In the genomic region with DNA sequence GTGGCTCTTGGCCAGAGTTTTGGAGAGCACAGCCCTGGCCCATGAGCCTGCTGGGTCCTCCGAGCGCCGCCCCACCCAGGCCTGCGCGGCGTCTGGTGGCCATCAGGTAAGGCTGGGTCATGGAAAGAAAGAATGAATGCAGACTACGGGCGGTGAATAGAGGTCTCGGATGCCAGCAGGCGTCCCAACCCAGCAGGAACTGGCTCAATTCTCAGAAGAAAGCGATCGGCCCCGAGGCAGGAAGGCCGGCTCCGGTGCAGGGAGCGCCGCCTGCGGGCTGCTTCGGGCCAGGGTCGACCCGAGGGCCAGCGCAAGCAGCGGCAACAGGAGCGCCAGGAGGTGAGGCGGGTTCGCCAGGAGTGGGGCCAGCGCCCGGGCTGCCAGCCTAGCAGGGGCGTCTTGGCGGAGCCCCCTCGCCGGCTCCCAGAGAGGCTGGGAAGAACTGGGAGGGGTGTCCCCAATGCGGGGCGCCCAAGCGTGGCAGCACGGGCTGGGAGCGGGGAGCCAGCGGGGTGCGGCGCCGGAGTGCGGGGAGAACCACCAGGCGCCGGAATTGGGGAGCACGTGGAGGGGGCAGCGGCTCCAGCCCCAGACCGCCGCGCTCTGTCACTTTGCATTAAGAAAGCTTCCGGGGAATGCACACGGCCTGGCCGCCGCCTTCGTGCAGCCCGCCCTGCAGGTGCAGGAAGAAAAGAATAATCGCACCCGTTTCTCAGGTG, we compare ENCODE assay signal across 7 cellular contexts. TPM values are rescaled to one million over a fixed set of nuclear protein-coding genes. Genes with fewer than 3 reads are reported as not detected.
DNase-seq lines count a peak whose midpoint lies in the region; ATAC-seq, FAIRE-seq and TF ChIP-seq lines count a peak whose summit lies in the region.

No MANE protein-coding gene starts in this region.

- no peaks in the 10 kb centered on the region for H3K36me3 ChIP-seq in GM12878 (ENCODE audit: control insufficient read depth in 2 of 2, insufficient read depth in 2 of 2, low read length in 1 of 2)

- no peak overlapping the region for H3K27ac ChIP-seq in GM12878 (ENCODE audit: control insufficient read depth, insufficient read depth)

- H2AFZ ChIP-seq in GM12878 (ENCODE audit: control insufficient read depth, low read depth, low read length): peak overlapping the region; percentile 64

- POLR2A ChIA-PET in GM12878 (lab: Charles Lee): no interaction called here

- H3K4me3 Mint-ChIP-seq in memory B cell: peak overlapping the region; percentile 83

- intact Hi-C loops in GM12878 (cut with micrococcal nuclease; ENCODE audit: unreplicated experiment): no loop called here

- H4K20me1 ChIP-seq in GM12878 (ENCODE audit: control insufficient read depth, insufficient read depth): no peaks in the 10 kb centered on the region

- no peak for FAIRE-seq in GM12878 (lab: Jason Lieb, UNC)

- RAD21 ChIA-PET in GM12878 (lab: Charles Lee; ENCODE audit: unreplicated experiment): no interaction called here

- in situ Hi-C loops in GM12878 (cut with MboI): no loop called here

- H3K4me1 Mint-ChIP-seq in memory B cell: peaks cover 7% of the 10 kb centered on the region

- no peaks in the 10 kb centered on the region; the same call in 1 of the 3 replicates for H3K9me3 ChIP-seq in GM12878 (replicated peaks; ENCODE audit: control insufficient read depth, insufficient read depth, low read length)

- DNase-seq in ELR (ENCODE audit: low read depth): peak; percentile 8
- DNase-seq in NAMALWA (ENCODE audit: low spot score): peak; percentile 21
- no peak for DNase-seq in GM12878 (ENCODE audit: low read depth, low spot score)
- DNase-seq in memory B cell (ENCODE audit: low spot score in 2 of 2): peak in 1 of 2 donors; percentile 14

- H3K4me3 ChIP-seq in GM12878: peak overlapping the region; percentile 29; the same call in 1 of the 2 replicates

- no peaks in the 10 kb centered on the region for H3K79me2 ChIP-seq in GM12878 (ENCODE audit: control insufficient read depth, insufficient read depth, low read length)

- SMC1A ChIA-PET in GM12878 (lab: Charles Lee; ENCODE audit: uncharacterized antibody, unreplicated experiment): interaction anchor here (0.7 kb wide), 1 partner anchor 95 kb away, joined by 3 read pairs; no protein-coding TSS in a partner anchor

- no peak overlapping the region; the same call in 1 of the 2 replicates for H3K9ac ChIP-seq in GM12878 (ENCODE audit: control insufficient read depth, insufficient read depth, low read length)

- BruUV-seq in GM12878 (replicated peaks; lab: Mats Ljungman, UMichigan): no TSS peak

- CTCF ChIA-PET in GM12878 (lab: Yijun Ruan, JAX): no interaction called here

- H3K36me3 Mint-ChIP-seq in memory B cell: peaks cover 5% of the 10 kb centered on the region

- H3K4me2 ChIP-seq in GM12878 (ENCODE audit: control insufficient read depth, insufficient read depth): peak overlapping the region; percentile 76

- H3K27ac Mint-ChIP-seq in memory B cell: no peak overlapping the region

- peaks cover 0 to 2% of the 10 kb centered on the region in 2 experiments; a peak in 2 of 4 replicates for H3K27me3 ChIP-seq in GM12878 (replicated peaks in 1 of 2; ENCODE audit: control insufficient read depth in 2 of 2, insufficient read depth in 2 of 2, low read length in 1 of 2)

- peaks cover 20% of the 10 kb centered on the region for H3K27me3 Mint-ChIP-seq in memory B cell

- WGBS in GM12878 (ENCODE audit: insufficient coverage, insufficient replicate concordance, low lambda C conversion rate, missing lambda C conversion rate): 13% methylated on average over 47 of the region's 57 CpGs

- peaks cover 9% of the 10 kb centered on the region for H3K9me3 Mint-ChIP-seq in memory B cell

- ATAC-seq in GM12878 (peak; percentile 83), memory B cell (ENCODE audit: low read depth) (peak; percentile 58), HG02852 (IDR thresholded peaks at IDR 0.05; ENCODE audit: unreplicated experiment) (no peak), HG03457 (IDR thresholded peaks at IDR 0.05; ENCODE audit: unreplicated experiment) (no peak), GM21360 (IDR thresholded peaks at IDR 0.05; ENCODE audit: unreplicated experiment) (no peak)

- TF ChIP-seq RAD21 in GM12878 (IDR thresholded peaks at IDR 0.05; ENCODE audit: insufficient read depth, low read depth, low read length): no peak

- no peaks in the 10 kb centered on the region for H3K4me1 ChIP-seq in GM12878 (ENCODE audit: control insufficient read depth, insufficient read depth, low read length)

- TF ChIP-seq POLR2A in GM12878 (IDR thresholded peaks at IDR 0.05; ENCODE audit: low read depth, low read length): no peak

- TF ChIP-seq CTCF in GM12878 (IDR thresholded peaks at IDR 0.05 in 2 of 3, conservative IDR thresholded peaks at IDR 0.05 in 1 of 3; ENCODE audit: control insufficient read depth in 2 of 3, extremely low read depth in 1 of 3, insufficient read depth in 1 of 3, low read depth in 3 of 3, low read length in 3 of 3): peak; percentile 16 to 29 (median 17); a peak in 4 of 6 replicates

- TF ChIP-seq EP300 in GM12878 (IDR thresholded peaks at IDR 0.05; ENCODE audit: borderline replicate concordance in 1 of 2, control insufficient read depth in 1 of 2, low read depth in 2 of 2, low read length in 2 of 2): no peak

TF ChIP-seq in GM12878, 131 proteins besides CTCF, POLR2A, EP300 and RAD21:
- TF ChIP-seq PAX5 (IDR thresholded peaks at IDR 0.05; ENCODE audit: borderline replicate concordance, low read depth, low read length) (0 out of 2 replicates have a peak, but pooled peaks have one; percentile 24), TCF7 (IDR thresholded peaks at IDR 0.05; ENCODE audit: borderline replicate concordance) (no peak), CHD1 (IDR thresholded peaks at IDR 0.05; ENCODE audit: low read depth, low read length) (no peak), BHLHE40 (IDR thresholded peaks at IDR 0.05; ENCODE audit: borderline replicate concordance in 1 of 2, low read depth in 2 of 2, low read length in 1 of 2) (0 out of 4 replicates have a peak, but pooled peaks of 1 of the 2 experiments have one; percentile 32)

RNA-seq across cellular contexts. Expression of gene TMC5, which starts 7.1 kb away (rescaled TPM):
- total RNA-seq in GM12878 (2013; cell fraction: nucleolus; rRNA removed): 0.06 TPM in 1 of 2 replicates, not detected in the other
- total RNA-seq in GM12878 (2014; rRNA removed): 0.27 TPM in 1 of 2 replicates, not detected in the other
- total RNA-seq in GM12878 (2014; rRNA removed; fragmentation: Illumina TruSeq; extraction: Trizol): not detected in 2 replicates
- 0.19 TPM in 1 of 2 replicates, not detected in the other for total RNA-seq in GM12878 (2021)
- polyA plus RNA-seq in GM12878 (2011; ENCODE audit: low read depth): not detected
- polyA plus RNA-seq in GM12878 (2011; rRNA removed): 0.01 TPM in 1 of 2 replicates, not detected in the other
- polyA plus RNA-seq in GM12878 (2011; cell fraction: cytosol; rRNA removed): not detected in 2 replicates
- not detected in 2 replicates for polyA plus RNA-seq in GM12878 (2011; cell fraction: nucleus; rRNA removed)
- not detected in 2 replicates for polyA plus RNA-seq in GM12878 (2012)
- polyA plus RNA-seq in GM12878 (2014; fragmentation: Illumina TruSeq; extraction: Trizol): 0.04 TPM in 1 of 2 replicates, not detected in the other
- polyA plus RNA-seq in GM12878 (2014; fragmentation: Nextera tagmentation; extraction: Ambion mirVana): under 1 TPM; 0.07 to 0.08 TPM
- not detected in 2 replicates for polyA plus RNA-seq in GM12878 (2014; rRNA removed)
- under 1 TPM in 1 of 2 experiments, not detected in 1; 0.10 TPM for polyA plus RNA-seq in GM12878 (2016; fragmentation: Nextera tagmentation; extraction: Ambion mirVana)
- not detected in 2 replicates for polyA minus RNA-seq in GM12878 (2011; rRNA and poly(A)+ RNA removed)
- polyA minus RNA-seq in GM12878 (2011; cell fraction: cytosol; rRNA and poly(A)+ RNA removed): not detected in 2 replicates
- polyA minus RNA-seq in GM12878 (2011; cell fraction: nucleus; rRNA and poly(A)+ RNA removed): not detected in 2 replicates

Comparison
In these comparisons a context has a peak if more than half of its experiments do, and no peak if none do; other contexts are left out.
1. ATAC-seq: peak in GM12878 (single experiment) and memory B cell (single experiment); none in HG02852 (single experiment), HG03457 (single experiment) and GM21360 (single experiment).